In the genomic region with DNA sequence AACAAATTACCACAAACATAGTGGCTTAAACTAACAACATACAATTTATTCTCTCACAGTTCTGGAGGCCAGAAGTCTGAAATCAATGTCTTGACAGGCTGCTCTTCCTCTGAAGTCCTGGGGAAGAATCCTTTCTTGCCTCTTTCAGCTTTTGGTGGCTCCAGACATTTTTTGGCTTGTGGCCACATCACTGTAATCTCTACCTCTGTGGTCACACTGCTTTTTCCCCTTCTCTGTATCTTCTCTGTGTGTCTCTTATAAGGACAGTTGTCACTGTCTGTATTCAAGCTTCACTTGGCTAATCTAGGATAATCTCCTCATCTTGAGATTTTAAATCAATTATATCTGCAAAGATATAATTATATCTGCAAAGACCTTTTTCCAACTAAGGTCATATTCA, we compare ENCODE assay signal across 31 cellular contexts.
"Had no signal": no experiment of that assay in that cellular context is flagged by ENCODE, and none has a peak within 500 bp of the region (broad histone marks: within the 10 kb centered on the region; RNA-seq: fewer than 3 reads in every experiment).

No MANE protein-coding gene starts in this region.

- ATAC-seq: effector memory CD8-positive, alpha-beta T cell; heart right ventricle; left ventricle myocardium superior; lower lobe of right lung; natural killer cell; psoas muscle; right cardiac atrium; stimulated activated effector memory CD8-positive, alpha-beta T cell treated with anti-CD3 and anti-CD28 coated beads, Interleukin-12 subunit alpha, Interleukin-12 subunit beta, amount 100 ng/mL, for 72 hours; stimulated activated naive CD8-positive, alpha-beta T cell treated with anti-CD3 and anti-CD28 coated beads, Interleukin-15, Interleukin-2, amounts not matched to agents 100 U/mL and 50 U/mL, for 24 hours had no signal

- H3K27ac Mint-ChIP-seq: effector memory CD8-positive, alpha-beta T cell; immature natural killer cell; memory B cell; natural killer cell; stimulated activated effector memory CD8-positive, alpha-beta T cell treated with anti-CD3 and anti-CD28 coated beads, Interleukin-12 subunit alpha, Interleukin-12 subunit beta, amount 100 ng/mL, for 72 hours had no signal

- H3K27me3 ChIP-seq: esophagus squamous epithelium, heart right ventricle, ovary, testis, tibial artery, upper lobe of left lung had no signal

- H3K4me3 Mint-ChIP-seq: effector memory CD8-positive, alpha-beta T cell; immature natural killer cell; memory B cell; natural killer cell; stimulated activated effector memory CD8-positive, alpha-beta T cell treated with anti-CD3 and anti-CD28 coated beads, Interleukin-12 subunit alpha, Interleukin-12 subunit beta, amount 100 ng/mL, for 72 hours had no signal

- H3K4me1 Mint-ChIP-seq: memory B cell; stimulated activated effector memory CD8-positive, alpha-beta T cell treated with anti-CD3 and anti-CD28 coated beads, Interleukin-12 subunit alpha, Interleukin-12 subunit beta, amount 100 ng/mL, for 72 hours had no signal

- H3K36me3 Mint-ChIP-seq: natural killer cell; stimulated activated effector memory CD8-positive, alpha-beta T cell treated with anti-CD3 and anti-CD28 coated beads, Interleukin-12 subunit alpha, Interleukin-12 subunit beta, amount 100 ng/mL, for 72 hours had no signal

- H3K4me3 ChIP-seq: coronary artery, esophagus squamous epithelium, heart right ventricle, lower lobe of right lung, ovary, psoas muscle, sigmoid colon, testis, tibial artery, upper lobe of left lung had no signal

- H3K9me3 ChIP-seq: heart right ventricle, lower lobe of right lung, ovary, psoas muscle, sigmoid colon, testis, tibial artery, upper lobe of left lung had no signal

- DNase-seq: dermis blood vessel endothelial cell; effector memory CD8-positive, alpha-beta T cell; erythroblast; esophagus squamous epithelium; foreskin melanocyte; glutamatergic neuron; heart right ventricle; hypothalamus; immature natural killer cell; left ventricle myocardium superior; lower lobe of right lung; natural killer cell; occipital lobe; ovary; posterior cingulate gyrus; psoas muscle; right cardiac atrium; sigmoid colon; stimulated activated CD4-positive, alpha-beta T cell treated with anti-CD3 and anti-CD28 coated beads, Interleukin-2, amount 100 ng/mL, for 24 hours; stimulated activated CD4-positive, alpha-beta T cell treated with anti-CD3 and anti-CD28 coated beads, Interleukin-4, amount 100 ng/mL, for 24 hours; stimulated activated naive CD8-positive, alpha-beta T cell treated with anti-CD3 and anti-CD28 coated beads, Interleukin-15, Interleukin-2, amounts not matched to agents 100 U/mL and 50 U/mL, for 24 hours; substantia nigra; testis; tibial artery; upper lobe of left lung had no signal

- H3K4me1 ChIP-seq: esophagus squamous epithelium, lower lobe of right lung, psoas muscle, sigmoid colon, testis, tibial artery, upper lobe of left lung had no signal

- H3K36me3 ChIP-seq: esophagus squamous epithelium, heart right ventricle, lower lobe of right lung, ovary, sigmoid colon, tibial artery, upper lobe of left lung had no signal

- H3K9me3 Mint-ChIP-seq: effector memory CD8-positive, alpha-beta T cell; immature natural killer cell; memory B cell; natural killer cell; stimulated activated effector memory CD8-positive, alpha-beta T cell treated with anti-CD3 and anti-CD28 coated beads, Interleukin-12 subunit alpha, Interleukin-12 subunit beta, amount 100 ng/mL, for 72 hours had no signal

- FAIRE-seq: endometrium, keratinocyte, urothelium cell line had no signal

- H3K27ac ChIP-seq: coronary artery, esophagus squamous epithelium, heart right ventricle, lower lobe of right lung, ovary, psoas muscle, sigmoid colon, testis, tibial artery, upper lobe of left lung had no signal
